In genomic region chr11:125372088-125372487, GRCh38 we compare ENCODE assay signal across 13 cellular contexts.
"Had no signal": no experiment of that assay in that cellular context is flagged by ENCODE, and none has a peak within 500 bp of the region (broad histone marks: within the 10 kb centered on the region; RNA-seq: fewer than 3 reads in every experiment).

No MANE protein-coding gene starts in this region.

- H3K4me1 Mint-ChIP-seq: central memory CD8-positive, alpha-beta T cell; natural killer cell had no signal

- H3K9me3 ChIP-seq: adrenal gland, body of pancreas, pancreas, tibial nerve had no signal

- ATAC-seq: body of pancreas; effector memory CD8-positive, alpha-beta T cell; left cardiac atrium; natural killer cell; pancreas; T-helper 17 cell had no signal

- H3K4me3 ChIP-seq: adrenal gland, body of pancreas, pancreas, tibial nerve had no signal

- H3K27me3 ChIP-seq: adrenal gland, body of pancreas, pancreas, tibial nerve had no signal

- DNase-seq: activated CD4-positive, CD25-positive, alpha-beta regulatory T cell; activated naive CD4-positive, alpha-beta T cell treated with anti-CD3 and anti-CD28 coated beads, Interleukin-2, amount 50 U/mL, for 16 hours; adrenal gland; body of pancreas; cortex of kidney; effector memory CD8-positive, alpha-beta T cell; left cardiac atrium; natural killer cell; T-helper 17 cell had no signal

- H3K9me3 Mint-ChIP-seq: activated T-helper 2 cell treated with anti-CD3 and anti-CD28 coated beads, Interferon-gamma antibody, Interleukin-2, Interleukin-4, amounts not matched to agents 10 μg/mL and 5 μg/mL and 100 μg/mL, durations not matched to agents 14 hours and 24 hours and 36 hours; central memory CD8-positive, alpha-beta T cell; effector memory CD8-positive, alpha-beta T cell; natural killer cell had no signal

- H3K27ac ChIP-seq: adrenal gland, body of pancreas, pancreas, tibial nerve had no signal

- H3K4me1 ChIP-seq: adrenal gland, pancreas had no signal

- H3K4me3 Mint-ChIP-seq: central memory CD8-positive, alpha-beta T cell; effector memory CD8-positive, alpha-beta T cell; natural killer cell; T-helper 17 cell had no signal

- H3K36me3 ChIP-seq: adrenal gland, pancreas had no signal

- H3K27ac Mint-ChIP-seq: activated T-helper 2 cell treated with anti-CD3 and anti-CD28 coated beads, Interferon-gamma antibody, Interleukin-2, Interleukin-4, amounts not matched to agents 10 μg/mL and 5 μg/mL and 100 μg/mL, durations not matched to agents 14 hours and 24 hours and 36 hours; effector memory CD8-positive, alpha-beta T cell; natural killer cell; T-helper 17 cell had no signal

- H3K36me3 Mint-ChIP-seq: natural killer cell had no signal
